10 cellular contexts compared by ENCODE assay signal in genomic region chr16:89052191-89052787, GRCh38. TPM values are rescaled to one million over a fixed set of nuclear protein-coding genes. Genes with fewer than 3 reads are reported as not detected.
DNase-seq lines count a peak whose midpoint lies in the region; ATAC-seq and TF ChIP-seq lines count a peak whose summit lies in the region.
"Had no signal": no experiment of that assay in that cellular context is flagged by ENCODE, and none has a peak within 500 bp of the region (broad histone marks: within the 10 kb centered on the region; RNA-seq: fewer than 3 reads in every experiment).

No MANE protein-coding gene starts in this region.

- no peaks in the 10 kb centered on the region for H3K36me3 Mint-ChIP-seq in activated naive CD8-positive, alpha-beta T cell treated with anti-CD3 and anti-CD28 coated beads for 36 hours

- no peak overlapping the region for H3K27ac Mint-ChIP-seq in activated naive CD8-positive, alpha-beta T cell treated with anti-CD3 and anti-CD28 coated beads for 36 hours

- H3K4me3 Mint-ChIP-seq in activated naive CD8-positive, alpha-beta T cell treated with anti-CD3 and anti-CD28 coated beads for 36 hours, result peak overlapping the region; percentile 79

- H3K9ac ChIP-seq in mucosa of rectum (ENCODE audit: low read depth in 1 of 2, low read length in 2 of 2), result peak overlapping the region; percentile 65 to 84

- H3K4me1 Mint-ChIP-seq in activated naive CD8-positive, alpha-beta T cell treated with anti-CD3 and anti-CD28 coated beads for 36 hours, result no peaks in the 10 kb centered on the region

- H3K36me3 ChIP-seq in BE2C (no peaks in the 10 kb centered on the region), mucosa of rectum (ENCODE audit: control insufficient read depth in 2 of 2, insufficient read depth in 2 of 2, low read length in 2 of 2) (no peaks in the 10 kb centered on the region), WERI-Rb-1 (no peaks in the 10 kb centered on the region)
- H3K36me3 ChIP-seq: adrenal gland had no signal

- H3K4me3 ChIP-seq in BE2C (ENCODE audit: low read depth, low read length) (peak overlapping the region; percentile 23; the same call in 1 of the 2 replicates), mucosa of rectum (ENCODE audit: low read length in 2 of 2) (peak overlapping the region; percentile 68 to 70), WERI-Rb-1 (ENCODE audit: low read depth, low read length) (no peak overlapping the region)
- H3K4me3 ChIP-seq: adrenal gland had no signal

- no peak for ATAC-seq in GM19023 (IDR thresholded peaks at IDR 0.05; ENCODE audit: unreplicated experiment)

- H3K4me1 ChIP-seq in BE2C, result no peaks in the 10 kb centered on the region
- peaks cover 18 to 22% of the 10 kb centered on the region in 2 donors for H3K4me1 ChIP-seq in mucosa of rectum (ENCODE audit: control insufficient read depth in 2 of 2, insufficient read depth in 2 of 2, low read length in 2 of 2)
- H3K4me1 ChIP-seq: adrenal gland had no signal

- TF ChIP-seq CTCF in BE2C (IDR thresholded peaks at IDR 0.05; ENCODE audit: low read depth, low read length) (no peak), WERI-Rb-1 (IDR thresholded peaks at IDR 0.05; ENCODE audit: low read depth, low read length) (no peak)

- peak overlapping the region; percentile 82 to 85 for H3K27ac ChIP-seq in mucosa of rectum (ENCODE audit: low read depth in 2 of 2, low read length in 2 of 2)
- no peak overlapping the region for H3K27ac ChIP-seq in WERI-Rb-1
- H3K27ac ChIP-seq: adrenal gland had no signal

- DNase-seq in BE2C, result no peak
- peak; percentile 27 for DNase-seq in Daoy (ENCODE audit: low read depth)
- DNase-seq in activated naive CD8-positive, alpha-beta T cell treated with anti-CD3 and anti-CD28 coated beads for 36 hours, result no peak
- no peak for DNase-seq in WERI-Rb-1
- no peak for DNase-seq in globus pallidus (ENCODE audit: low spot score)
- DNase-seq: adrenal gland; foreskin fibroblast; stimulated activated CD4-positive, alpha-beta T cell treated with anti-CD3 and anti-CD28 coated beads, Interleukin-4, amount 100 ng/mL, for 24 hours had no signal

- H3K27me3 Mint-ChIP-seq in activated naive CD8-positive, alpha-beta T cell treated with anti-CD3 and anti-CD28 coated beads for 36 hours, result no peaks in the 10 kb centered on the region

- H3K9me3 Mint-ChIP-seq in activated naive CD8-positive, alpha-beta T cell treated with anti-CD3 and anti-CD28 coated beads for 36 hours, result no peaks in the 10 kb centered on the region

- H3K27me3 ChIP-seq in BE2C, result peaks cover 92% of the 10 kb centered on the region
- H3K27me3 ChIP-seq in mucosa of rectum (ENCODE audit: control insufficient read depth in 2 of 2, insufficient read depth in 2 of 2, low read length in 2 of 2), result peaks cover 0 to 10% of the 10 kb centered on the region in 2 donors
- no peaks in the 10 kb centered on the region for H3K27me3 ChIP-seq in WERI-Rb-1 (ENCODE audit: insufficient read depth, low read depth, severe bottlenecking)

- H3K9me3 ChIP-seq in BE2C (no peaks in the 10 kb centered on the region), mucosa of rectum (ENCODE audit: control insufficient read depth in 2 of 2, low read length in 2 of 2) (no peaks in the 10 kb centered on the region), WERI-Rb-1 (ENCODE audit: severe bottlenecking) (no peaks in the 10 kb centered on the region)
- H3K9me3 ChIP-seq: adrenal gland had no signal

RNA-seq across cellular contexts. Expression of gene ACSF3, which starts 41.4 kb away (rescaled TPM):
- 27.6 TPM for polyA plus RNA-seq in BE2C (2012; ENCODE audit: insufficient read depth, insufficient read length, low read depth)
- total RNA-seq in Daoy (2014; rRNA removed; shearing (Covaris generic)), result 13.1 and 13.4 TPM in 2 replicates
- total RNA-seq in activated naive CD8-positive, alpha-beta T cell treated with anti-CD3 and anti-CD28 coated beads for 36 hours, result 10 to 100 TPM; 32.1 to 38.4 TPM
